ENCODE assay signal across 1 cellular context in genomic region chr11:66579017-66579606, GRCh38.
TF ChIP-seq lines count a peak whose summit lies in the region.

No MANE protein-coding gene starts in this region.

TF ChIP-seq in HEK293, 187 proteins besides CTCF, POLR2A, EP300 and RAD21 (continued from another document):
- TF ChIP-seq ZSCAN5A (tag by site-specific recombination; IDR thresholded peaks at IDR 0.05), result no peak
- no peak for TF ChIP-seq TRIM28 (IDR thresholded peaks at IDR 0.05; ENCODE audit: borderline replicate concordance, low read length)
- TF ChIP-seq MEIS1 (CRISPR knock-in tag; IDR thresholded peaks at IDR 0.05; ENCODE audit: borderline replicate concordance), result no peak
- no peak for TF ChIP-seq ZNF521 (tag by site-specific recombination; IDR thresholded peaks at IDR 0.05)
- no peak for TF ChIP-seq ZNF580 (tag by site-specific recombination; IDR thresholded peaks at IDR 0.05)
- TF ChIP-seq ZNF37A (tag by site-specific recombination; IDR thresholded peaks at IDR 0.05), result no peak
- peak; percentile 61 for TF ChIP-seq GLIS1 (tag by site-specific recombination; IDR thresholded peaks at IDR 0.05)
- no peak for TF ChIP-seq ZNF133 (tag by site-specific recombination; IDR thresholded peaks at IDR 0.05)
- TF ChIP-seq PRDM10 (tag by site-specific recombination; IDR thresholded peaks at IDR 0.05), result peak; percentile 56
- no peak for TF ChIP-seq REPIN1 (tag by site-specific recombination; IDR thresholded peaks at IDR 0.05; ENCODE audit: low read depth)
- TF ChIP-seq ZNF18 (tag by site-specific recombination; IDR thresholded peaks at IDR 0.05), result 0 out of 2 replicates have a peak, but pooled peaks have one; percentile 26
- no peak for TF ChIP-seq ZNF394 (tag by site-specific recombination; IDR thresholded peaks at IDR 0.05; ENCODE audit: borderline replicate concordance)
- no peak for TF ChIP-seq ZNF19 (tag by site-specific recombination; IDR thresholded peaks at IDR 0.05; ENCODE audit: low read depth)
- peak; percentile 85 for TF ChIP-seq ZNF2 (tag by site-specific recombination; IDR thresholded peaks at IDR 0.05)
- TF ChIP-seq ZBTB6 (tag by site-specific recombination; IDR thresholded peaks at IDR 0.05), result no peak
- no peak for TF ChIP-seq ZNF138 (tag by site-specific recombination; IDR thresholded peaks at IDR 0.05; ENCODE audit: borderline replicate concordance)
- TF ChIP-seq ZNF626 (tag by site-specific recombination; IDR thresholded peaks at IDR 0.05), result no peak
- TF ChIP-seq ZNF398 (tag by site-specific recombination; IDR thresholded peaks at IDR 0.05), result no peak
- no peak for TF ChIP-seq GFI1B (tag by site-specific recombination; IDR thresholded peaks at IDR 0.05)
- TF ChIP-seq ZNF513 (tag by site-specific recombination; IDR thresholded peaks at IDR 0.05), result no peak
